1 cellular context compared by ENCODE assay signal in the genomic region with DNA sequence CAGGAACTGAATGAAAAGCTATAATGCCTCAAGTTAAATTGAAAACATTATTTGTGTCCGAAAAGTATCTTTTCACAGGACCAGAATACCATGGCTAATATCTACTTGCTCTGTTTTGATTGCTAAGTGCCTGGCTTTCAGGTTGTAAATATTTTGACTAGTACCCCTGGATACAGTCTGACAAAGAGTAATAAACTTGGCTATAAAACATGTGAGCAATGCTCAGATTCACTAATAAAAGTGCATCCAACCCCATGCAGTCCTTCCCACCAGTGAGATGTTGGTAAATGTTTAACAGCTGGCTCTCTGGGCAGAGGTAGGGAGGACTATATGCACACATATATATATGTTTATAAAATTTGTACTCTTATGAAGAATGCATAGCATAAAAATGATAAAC.
TF ChIP-seq lines count a peak whose summit lies in the region.

No MANE protein-coding gene starts in this region.

TF ChIP-seq in HCT116, 20 proteins besides CTCF, POLR2A, EP300 and RAD21 (continued from another document):
- TF ChIP-seq, protein P1, sequence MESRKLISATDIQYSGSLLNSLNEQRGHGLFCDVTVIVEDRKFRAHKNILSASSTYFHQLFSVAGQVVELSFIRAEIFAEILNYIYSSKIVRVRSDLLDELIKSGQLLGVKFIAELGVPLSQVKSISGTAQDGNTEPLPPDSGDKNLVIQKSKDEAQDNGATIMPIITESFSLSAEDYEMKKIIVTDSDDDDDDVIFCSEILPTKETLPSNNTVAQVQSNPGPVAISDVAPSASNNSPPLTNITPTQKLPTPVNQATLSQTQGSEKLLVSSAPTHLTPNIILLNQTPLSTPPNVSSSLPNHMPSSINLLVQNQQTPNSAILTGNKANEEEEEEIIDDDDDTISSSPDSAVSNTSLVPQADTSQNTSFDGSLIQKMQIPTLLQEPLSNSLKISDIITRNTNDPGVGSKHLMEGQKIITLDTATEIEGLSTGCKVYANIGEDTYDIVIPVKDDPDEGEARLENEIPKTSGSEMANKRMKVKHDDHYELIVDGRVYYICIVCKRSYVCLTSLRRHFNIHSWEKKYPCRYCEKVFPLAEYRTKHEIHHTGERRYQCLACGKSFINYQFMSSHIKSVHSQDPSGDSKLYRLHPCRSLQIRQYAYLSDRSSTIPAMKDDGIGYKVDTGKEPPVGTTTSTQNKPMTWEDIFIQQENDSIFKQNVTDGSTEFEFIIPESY (IDR thresholded peaks at IDR 0.05; ENCODE audit: extremely low read depth, insufficient replicate concordance, low read length), result no peak
- TF ChIP-seq, protein P2, sequence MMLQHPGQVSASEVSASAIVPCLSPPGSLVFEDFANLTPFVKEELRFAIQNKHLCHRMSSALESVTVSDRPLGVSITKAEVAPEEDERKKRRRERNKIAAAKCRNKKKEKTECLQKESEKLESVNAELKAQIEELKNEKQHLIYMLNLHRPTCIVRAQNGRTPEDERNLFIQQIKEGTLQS (IDR thresholded peaks at IDR 0.05), result no peak
- no peak for TF ChIP-seq SRF (IDR thresholded peaks at IDR 0.05; ENCODE audit: low read depth)
- no peak for TF ChIP-seq TCF7L2 (IDR thresholded peaks at IDR 0.05; ENCODE audit: borderline replicate concordance, extremely low read depth, insufficient read depth, insufficient read length)
- TF ChIP-seq, protein P3, sequence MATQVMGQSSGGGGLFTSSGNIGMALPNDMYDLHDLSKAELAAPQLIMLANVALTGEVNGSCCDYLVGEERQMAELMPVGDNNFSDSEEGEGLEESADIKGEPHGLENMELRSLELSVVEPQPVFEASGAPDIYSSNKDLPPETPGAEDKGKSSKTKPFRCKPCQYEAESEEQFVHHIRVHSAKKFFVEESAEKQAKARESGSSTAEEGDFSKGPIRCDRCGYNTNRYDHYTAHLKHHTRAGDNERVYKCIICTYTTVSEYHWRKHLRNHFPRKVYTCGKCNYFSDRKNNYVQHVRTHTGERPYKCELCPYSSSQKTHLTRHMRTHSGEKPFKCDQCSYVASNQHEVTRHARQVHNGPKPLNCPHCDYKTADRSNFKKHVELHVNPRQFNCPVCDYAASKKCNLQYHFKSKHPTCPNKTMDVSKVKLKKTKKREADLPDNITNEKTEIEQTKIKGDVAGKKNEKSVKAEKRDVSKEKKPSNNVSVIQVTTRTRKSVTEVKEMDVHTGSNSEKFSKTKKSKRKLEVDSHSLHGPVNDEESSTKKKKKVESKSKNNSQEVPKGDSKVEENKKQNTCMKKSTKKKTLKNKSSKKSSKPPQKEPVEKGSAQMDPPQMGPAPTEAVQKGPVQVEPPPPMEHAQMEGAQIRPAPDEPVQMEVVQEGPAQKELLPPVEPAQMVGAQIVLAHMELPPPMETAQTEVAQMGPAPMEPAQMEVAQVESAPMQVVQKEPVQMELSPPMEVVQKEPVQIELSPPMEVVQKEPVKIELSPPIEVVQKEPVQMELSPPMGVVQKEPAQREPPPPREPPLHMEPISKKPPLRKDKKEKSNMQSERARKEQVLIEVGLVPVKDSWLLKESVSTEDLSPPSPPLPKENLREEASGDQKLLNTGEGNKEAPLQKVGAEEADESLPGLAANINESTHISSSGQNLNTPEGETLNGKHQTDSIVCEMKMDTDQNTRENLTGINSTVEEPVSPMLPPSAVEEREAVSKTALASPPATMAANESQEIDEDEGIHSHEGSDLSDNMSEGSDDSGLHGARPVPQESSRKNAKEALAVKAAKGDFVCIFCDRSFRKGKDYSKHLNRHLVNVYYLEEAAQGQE (IDR thresholded peaks at IDR 0.05; ENCODE audit: low read depth), result no peak
